In the genomic region with DNA sequence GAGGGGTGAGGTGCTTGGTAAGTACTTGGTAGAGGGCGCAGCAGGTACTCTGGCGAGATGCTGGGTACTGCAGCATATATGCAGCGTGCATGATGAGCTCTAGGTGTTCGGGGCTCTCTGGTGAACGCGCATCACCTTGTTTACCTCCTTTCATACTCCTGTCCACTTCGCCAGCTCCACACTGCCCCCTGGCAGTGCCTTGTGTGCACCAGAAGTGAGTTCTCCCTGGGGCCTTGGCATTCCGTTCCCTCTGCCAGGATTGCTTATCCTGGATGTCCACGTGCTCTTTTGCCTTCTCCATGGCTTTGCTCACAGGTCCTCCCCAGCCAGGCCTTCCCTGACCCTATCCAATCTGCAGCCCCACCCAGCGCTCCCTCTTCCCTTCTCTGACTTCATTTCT, we compare ENCODE assay signal across 9 cellular contexts.
DNase-seq lines count a peak whose midpoint lies in the region; ATAC-seq, FAIRE-seq and TF ChIP-seq lines count a peak whose summit lies in the region.
"Had no signal": no experiment of that assay in that cellular context is flagged by ENCODE, and none has a peak within 500 bp of the region (broad histone marks: within the 10 kb centered on the region; RNA-seq: fewer than 3 reads in every experiment).

No MANE protein-coding gene starts in this region.

- no peaks in the 10 kb centered on the region for H3K36me3 ChIP-seq in pancreas

- H3K27me3 Mint-ChIP-seq in activated CD8-positive, alpha-beta T cell treated with anti-CD3 and anti-CD28 coated beads, Interleukin-2, amount 10 ng/mL, durations not matched to agents 7 days and 5 days (ENCODE audit: low read depth), result peaks cover 3% of the 10 kb centered on the region

- POLR2A ChIA-PET in activated CD8-positive, alpha-beta T cell treated with anti-CD3 and anti-CD28 coated beads, Interleukin-2, amount 10 ng/mL, durations not matched to agents 7 days and 5 days (lab: Charles Lee), result no interaction called here

- DNase-seq in Daoy (ENCODE audit: low read depth), result peak; percentile 43
- peak; percentile 54 for DNase-seq in NCI-H1092 (lab: John Stamatoyannopoulos, UW)
- DNase-seq in activated CD8-positive, alpha-beta T cell treated with anti-CD3 and anti-CD28 coated beads, Interleukin-2, amount 10 ng/mL, durations not matched to agents 7 days and 5 days, result peak; percentile 57
- peak in 1 of 2 donors; percentile 6 for DNase-seq in foreskin keratinocyte
- DNase-seq in stimulated activated CD8-positive, alpha-beta memory T cell treated with anti-CD3 and anti-CD28 coated beads, Interleukin-7, amount 100 ng/mL, for 24 hours (ENCODE audit: low read depth), result peak; percentile 15
- no peak for DNase-seq in pancreas
- DNase-seq in hypothalamus (lab: John Stamatoyannopoulos, UW), result no peak

- H3K27ac ChIP-seq in foreskin keratinocyte (no peak overlapping the region), pancreas (no peak overlapping the region)

- H3K27me3 ChIP-seq in foreskin keratinocyte, result peaks cover 23% of the 10 kb centered on the region
- no peaks in the 10 kb centered on the region for H3K27me3 ChIP-seq in pancreas

- no peaks in the 10 kb centered on the region for H3K9me3 ChIP-seq in pancreas

- no peak for FAIRE-seq in pancreas (lab: Jason Lieb, UNC)

- intact Hi-C loops in pancreas (cut with DNase I), result no loop called here

- CTCF ChIA-PET in activated CD8-positive, alpha-beta T cell treated with anti-CD3 and anti-CD28 coated beads, Interleukin-2, amount 10 ng/mL, durations not matched to agents 7 days and 5 days (lab: Charles Lee), result interaction anchor here (0.7 to 1.9 kb wide), 14 partner anchors 11 to 479 kb away, joined by 3 to 13 read pairs (median 4); a partner anchor contains a TSS

- peak; percentile 47 for ATAC-seq in activated CD8-positive, alpha-beta T cell treated with anti-CD3 and anti-CD28 coated beads, Interleukin-2, amount 10 ng/mL, durations not matched to agents 7 days and 5 days
- ATAC-seq in foreskin keratinocyte (peak; percentile 28), pancreas (no peak), HG03039 (IDR thresholded peaks at IDR 0.05; ENCODE audit: unreplicated experiment) (no peak)

- no peak overlapping the region for H3K4me3 Mint-ChIP-seq in activated CD8-positive, alpha-beta T cell treated with anti-CD3 and anti-CD28 coated beads, Interleukin-2, amount 10 ng/mL, durations not matched to agents 7 days and 5 days
- H3K4me3 Mint-ChIP-seq: IgD-negative memory B cell had no signal

- no peak overlapping the region for H3K27ac Mint-ChIP-seq in activated CD8-positive, alpha-beta T cell treated with anti-CD3 and anti-CD28 coated beads, Interleukin-2, amount 10 ng/mL, durations not matched to agents 7 days and 5 days

- H3K36me3 Mint-ChIP-seq in activated CD8-positive, alpha-beta T cell treated with anti-CD3 and anti-CD28 coated beads, Interleukin-2, amount 10 ng/mL, durations not matched to agents 7 days and 5 days (ENCODE audit: low read depth), result no peaks in the 10 kb centered on the region

- no peaks in the 10 kb centered on the region for H3K9me3 Mint-ChIP-seq in activated CD8-positive, alpha-beta T cell treated with anti-CD3 and anti-CD28 coated beads, Interleukin-2, amount 10 ng/mL, durations not matched to agents 7 days and 5 days (ENCODE audit: insufficient read depth)
- H3K9me3 Mint-ChIP-seq: IgD-negative memory B cell had no signal

- H3K4me1 Mint-ChIP-seq in activated CD8-positive, alpha-beta T cell treated with anti-CD3 and anti-CD28 coated beads, Interleukin-2, amount 10 ng/mL, durations not matched to agents 7 days and 5 days (ENCODE audit: low read depth), result no peaks in the 10 kb centered on the region

- H3K4me3 ChIP-seq in pancreas, result no peak overlapping the region

- H3K4me1 ChIP-seq in foreskin keratinocyte, result no peaks in the 10 kb centered on the region
- H3K4me1 ChIP-seq in pancreas, result no peaks in the 10 kb centered on the region

- 43 to 44% methylated on average over 10 of the region's 10 CpGs for WGBS in pancreas, 2 donors

- TF ChIP-seq CTCF in foreskin keratinocyte (conservative IDR thresholded peaks at IDR 0.05) (peak; percentile 58), pancreas (IDR thresholded peaks at IDR 0.05) (no peak)

Comparison
In these comparisons a context has a peak if more than half of its experiments do, and no peak if none do; other contexts are left out.
1. DNase-seq: peak in Daoy (single experiment), NCI-H1092 (single experiment), activated CD8-positive, alpha-beta T cell treated with anti-CD3 and anti-CD28 coated beads, Interleukin-2, amount 10 ng/mL, durations not matched to agents 7 days and 5 days (single experiment) and stimulated activated CD8-positive, alpha-beta memory T cell treated with anti-CD3 and anti-CD28 coated beads, Interleukin-7, amount 100 ng/mL, for 24 hours (single experiment); none in pancreas (0 of 6) and hypothalamus (0 of 51).
2. ATAC-seq: peak in activated CD8-positive, alpha-beta T cell treated with anti-CD3 and anti-CD28 coated beads, Interleukin-2, amount 10 ng/mL, durations not matched to agents 7 days and 5 days (single experiment) and foreskin keratinocyte (single experiment); none in pancreas (0 of 4) and HG03039 (single experiment).